In genomic region chr1:184390889-184391288, GRCh38 we compare ENCODE assay signal across 1 cellular context.
TF ChIP-seq lines count a peak whose summit lies in the region.

No MANE protein-coding gene starts in this region.

TF ChIP-seq in IMR-90, 13 proteins besides CTCF, POLR2A, EP300 and RAD21:
- TF ChIP-seq CEBPB (IDR thresholded peaks at IDR 0.05; ENCODE audit: low read depth, low read length): 0 out of 2 replicates have a peak, but pooled peaks have one; percentile 16
- TF ChIP-seq FOS (IDR thresholded peaks at IDR 0.05; ENCODE audit: low read depth, low read length): no peak
